ENCODE assay signal across 12 cellular contexts in genomic region chr17:43578352-43578698, GRCh38. TPM values are rescaled to one million over a fixed set of nuclear protein-coding genes. Genes with fewer than 3 reads are reported as not detected.
DNase-seq lines count a peak whose midpoint lies in the region; ATAC-seq and TF ChIP-seq lines count a peak whose summit lies in the region.
"Had no signal": no experiment of that assay in that cellular context is flagged by ENCODE, and none has a peak within 500 bp of the region (broad histone marks: within the 10 kb centered on the region; RNA-seq: fewer than 3 reads in every experiment).

No MANE protein-coding gene starts in this region.

- H3K79me2 ChIP-seq in PC-3 (ENCODE audit: low read length) = no peaks in the 10 kb centered on the region

- CTCF ChIA-PET in activated CD4-positive, alpha-beta T cell treated with anti-CD3 and anti-CD28 coated beads, Interleukin-2, amount 10 ng/mL, durations not matched to agents 7 days and 5 days (lab: Charles Lee) = interaction anchor here (0.6 to 1.5 kb wide), 4 partner anchors 31 to 1235 kb away, joined by 3 to 5 read pairs (median 4); partner anchors contain the start of gene DHX8
- CTCF ChIA-PET in PC-3 (lab: Charles Lee) = interaction anchor here (0.6 to 2.2 kb wide), 2 partner anchors 95 to 112 kb away, joined by 5 to 17 read pairs; no protein-coding TSS in a partner anchor

- H3K4me3 ChIP-seq in PC-3 (ENCODE audit: low read length) (no peak overlapping the region), iPS-15b (ENCODE audit: low read depth, low read length) (no peak overlapping the region)
- H3K4me3 ChIP-seq: transverse colon had no signal

- ATAC-seq in PC-3 (peak; percentile 2; the same call in 1 of the 2 replicates), HG02623 (IDR thresholded peaks at IDR 0.05; ENCODE audit: unreplicated experiment) (no peak)
- no peak for ATAC-seq in stimulated activated memory B cell treated with anti-CD40 and anti-IgM and Interleukin-4, amounts not matched to agents 10 μg/mL and 1 μg/mL and 100 μg/mL, for 72 hours

- no peaks in the 10 kb centered on the region for H3K9me3 Mint-ChIP-seq in activated CD4-positive, alpha-beta T cell treated with anti-CD3 and anti-CD28 coated beads, Interleukin-2, amount 10 ng/mL, durations not matched to agents 7 days and 5 days
- H3K9me3 Mint-ChIP-seq in stimulated activated memory B cell treated with anti-CD40 and anti-IgM and Interleukin-4, amounts not matched to agents 10 μg/mL and 1 μg/mL and 100 μg/mL, for 72 hours = no peaks in the 10 kb centered on the region
- H3K9me3 Mint-ChIP-seq: natural killer cell treated with Interleukin-12 subunit alpha and Interleukin-12 subunit beta and Interleukin-15 and Interleukin-18, amount 100 ng/mL, for 72 hours had no signal

- peak overlapping the region; percentile 58 for H3K27ac Mint-ChIP-seq in activated CD4-positive, alpha-beta T cell treated with anti-CD3 and anti-CD28 coated beads, Interleukin-2, amount 10 ng/mL, durations not matched to agents 7 days and 5 days
- peak overlapping the region; percentile 82 for H3K27ac Mint-ChIP-seq in stimulated activated memory B cell treated with anti-CD40 and anti-IgM and Interleukin-4, amounts not matched to agents 10 μg/mL and 1 μg/mL and 100 μg/mL, for 72 hours

- H3K9me3 ChIP-seq in PC-3 (ENCODE audit: low read length) (no peaks in the 10 kb centered on the region), iPS-15b (ENCODE audit: control insufficient read depth, insufficient read depth, low read length) (no peaks in the 10 kb centered on the region)
- H3K9me3 ChIP-seq: transverse colon had no signal

- H3K27ac ChIP-seq in PC-3 (ENCODE audit: low read length) = peak overlapping the region; percentile 57
- H3K27ac ChIP-seq: transverse colon had no signal

- POLR2A ChIA-PET in activated CD4-positive, alpha-beta T cell treated with anti-CD3 and anti-CD28 coated beads, Interleukin-2, amount 10 ng/mL, durations not matched to agents 7 days and 5 days (lab: Charles Lee) = no interaction called here
- POLR2A ChIA-PET in PC-3 (lab: Charles Lee; ENCODE audit: unreplicated experiment) = no interaction called here

- no peaks in the 10 kb centered on the region for H3K9me2 ChIP-seq in PC-3 (replicated peaks; ENCODE audit: low read length)

- no peaks in the 10 kb centered on the region for H3K36me3 Mint-ChIP-seq in activated CD4-positive, alpha-beta T cell treated with anti-CD3 and anti-CD28 coated beads, Interleukin-2, amount 10 ng/mL, durations not matched to agents 7 days and 5 days (ENCODE audit: low read depth)
- no peaks in the 10 kb centered on the region for H3K36me3 Mint-ChIP-seq in stimulated activated memory B cell treated with anti-CD40 and anti-IgM and Interleukin-4, amounts not matched to agents 10 μg/mL and 1 μg/mL and 100 μg/mL, for 72 hours
- H3K36me3 Mint-ChIP-seq: natural killer cell treated with Interleukin-12 subunit alpha and Interleukin-12 subunit beta and Interleukin-15 and Interleukin-18, amount 100 ng/mL, for 72 hours had no signal

- no peaks in the 10 kb centered on the region for H3F3A ChIP-seq in PC-3 (ENCODE audit: low read length, unreplicated experiment)

- intact Hi-C loops in PC-3 (cut with micrococcal nuclease) = loop anchor here (5.0 kb wide), 1 partner anchor 184 kb away; no protein-coding TSS in a partner anchor

- H3K9ac ChIP-seq in PC-3 (ENCODE audit: low read length) (peak overlapping the region; percentile 37; the same call in 1 of the 2 replicates), iPS-15b (ENCODE audit: low read depth, low read length) (peak overlapping the region; percentile 51)

- no TSS peak for BruUV-seq in PC-3 (replicated peaks; lab: Mats Ljungman, UMichigan)

- H3K4me1 Mint-ChIP-seq in activated CD4-positive, alpha-beta T cell treated with anti-CD3 and anti-CD28 coated beads, Interleukin-2, amount 10 ng/mL, durations not matched to agents 7 days and 5 days = peaks cover 22% of the 10 kb centered on the region
- peaks cover 24% of the 10 kb centered on the region for H3K4me1 Mint-ChIP-seq in stimulated activated memory B cell treated with anti-CD40 and anti-IgM and Interleukin-4, amounts not matched to agents 10 μg/mL and 1 μg/mL and 100 μg/mL, for 72 hours

- no peaks in the 10 kb centered on the region for H4K20me1 ChIP-seq in PC-3 (ENCODE audit: low read length)

- H3K4me3 Mint-ChIP-seq in activated CD4-positive, alpha-beta T cell treated with anti-CD3 and anti-CD28 coated beads, Interleukin-2, amount 10 ng/mL, durations not matched to agents 7 days and 5 days = no peak overlapping the region
- no peak overlapping the region for H3K4me3 Mint-ChIP-seq in stimulated activated memory B cell treated with anti-CD40 and anti-IgM and Interleukin-4, amounts not matched to agents 10 μg/mL and 1 μg/mL and 100 μg/mL, for 72 hours
- H3K4me3 Mint-ChIP-seq: natural killer cell treated with Interleukin-12 subunit alpha and Interleukin-12 subunit beta and Interleukin-15 and Interleukin-18, amount 100 ng/mL, for 72 hours had no signal

- peaks cover 11% of the 10 kb centered on the region for H3K27me3 Mint-ChIP-seq in activated CD4-positive, alpha-beta T cell treated with anti-CD3 and anti-CD28 coated beads, Interleukin-2, amount 10 ng/mL, durations not matched to agents 7 days and 5 days
- peaks cover 8% of the 10 kb centered on the region for H3K27me3 Mint-ChIP-seq in stimulated activated memory B cell treated with anti-CD40 and anti-IgM and Interleukin-4, amounts not matched to agents 10 μg/mL and 1 μg/mL and 100 μg/mL, for 72 hours

- H2AFZ ChIP-seq in PC-3 (ENCODE audit: low read length) = 0 out of 2 replicates have a peak overlapping the region, but pooled peaks have one; percentile 46

- peaks cover 33% of the 10 kb centered on the region for H3K4me1 ChIP-seq in PC-3 (ENCODE audit: insufficient read depth, low read length)
- peaks cover 32% of the 10 kb centered on the region for H3K4me1 ChIP-seq in iPS-15b (ENCODE audit: control insufficient read depth, insufficient read depth, low read length)

- no peaks in the 10 kb centered on the region for H3K27me3 ChIP-seq in PC-3 (ENCODE audit: low read length)
- H3K27me3 ChIP-seq in iPS-15b (ENCODE audit: control insufficient read depth, insufficient read depth, low read length) = no peaks in the 10 kb centered on the region
- H3K27me3 ChIP-seq: transverse colon had no signal

- peak overlapping the region; percentile 34 for H3K4me2 ChIP-seq in PC-3 (ENCODE audit: low read length)

- TF ChIP-seq CTCF in PC-3 (conservative IDR thresholded peaks at IDR 0.05; ENCODE audit: low read depth, low read length) = no peak

- no peak for DNase-seq in activated CD4-positive, alpha-beta T cell treated with anti-CD3 and anti-CD28 coated beads, Interleukin-2, amount 10 ng/mL, durations not matched to agents 7 days and 5 days
- DNase-seq in activated CD4-positive, alpha-beta T cell treated with anti-CD3 and anti-CD28 coated beads for 4 hours = no peak
- DNase-seq in PC-3 (no peak), MV-4-11 (lab: John Stamatoyannopoulos, UW) (no peak), NCI-H1417 treated with DMSO at 0.1 percent for 48 hours (lab: John Stamatoyannopoulos, UW) (no peak)
- DNase-seq: Karpas-422, NCI-H187, transverse colon had no signal

- no peaks in the 10 kb centered on the region for H3K36me3 ChIP-seq in PC-3 (ENCODE audit: low read depth, low read length)
- H3K36me3 ChIP-seq in iPS-15b (ENCODE audit: control insufficient read depth, insufficient read depth, low read length) = no peaks in the 10 kb centered on the region
- H3K36me3 ChIP-seq: transverse colon had no signal

RNA-seq across cellular contexts. Expression of gene ETV4, which starts 32.2 kb away (rescaled TPM):
- under 1 TPM in 1 of 2 experiments, not detected in 1; 0.12 TPM for total RNA-seq in activated CD4-positive, alpha-beta T cell treated with anti-CD3 and anti-CD28 coated beads, Interleukin-2, amount 10 ng/mL, durations not matched to agents 7 days and 5 days
- total RNA-seq in PC-3 (2014; rRNA removed) = 143 and 147 TPM in 2 replicates

Comparison
In these comparisons a context has a peak if more than half of its experiments do, and no peak if none do; other contexts are left out.
1. RNA of gene ETV4, which starts 32.2 kb away (total RNA-seq): 143 to 147 TPM in PC-3; 0.12 TPM in activated CD4-positive, alpha-beta T cell treated with anti-CD3 and anti-CD28 coated beads, Interleukin-2, amount 10 ng/mL, durations not matched to agents 7 days and 5 days; every median in the first group is over 100 times any median in the second.